8 cellular contexts compared by ENCODE assay signal in the genomic region with DNA sequence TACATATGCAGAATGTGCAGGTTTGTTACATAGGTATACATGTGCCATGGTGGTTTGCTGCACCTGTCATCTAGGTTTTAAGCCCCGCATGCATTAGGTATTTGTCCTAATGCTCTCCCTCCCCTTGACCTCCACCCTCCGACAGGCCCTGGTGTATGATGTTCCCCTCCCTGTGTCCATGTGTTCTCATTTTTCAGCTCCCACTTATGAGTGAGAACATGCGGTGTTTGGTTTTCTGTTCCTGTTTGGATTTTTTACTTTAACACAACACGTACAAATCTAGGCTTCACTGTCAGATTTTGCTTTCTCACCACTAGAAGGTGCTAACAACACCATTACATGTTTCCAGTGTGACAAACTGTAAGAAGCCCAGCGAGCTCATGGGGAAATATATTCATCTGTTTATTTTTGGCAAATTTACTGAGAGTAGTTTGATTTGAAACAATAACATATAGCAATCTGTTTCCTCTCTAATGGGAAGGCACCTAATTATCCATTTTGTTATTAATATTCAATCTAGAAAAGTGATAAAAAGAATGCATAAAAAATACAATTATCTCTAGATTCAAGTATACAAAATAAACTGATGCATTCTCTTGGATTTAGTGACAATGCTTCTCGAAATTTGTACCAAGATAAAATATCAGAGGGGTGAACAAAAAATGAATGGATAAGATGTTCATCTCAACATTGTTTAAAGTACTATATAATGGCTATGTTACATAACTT. TPM values are rescaled to one million over a fixed set of nuclear protein-coding genes. Genes with fewer than 3 reads are reported as not detected.
DNase-seq lines count a peak whose midpoint lies in the region; ATAC-seq and TF ChIP-seq lines count a peak whose summit lies in the region.

No MANE protein-coding gene starts in this region.

- no peak overlapping the region for H3K4me3 ChIP-seq in mucosa of descending colon

- no peaks in the 10 kb centered on the region for H3K4me1 ChIP-seq in mucosa of descending colon (ENCODE audit: low read depth)

- ATAC-seq in GM19397 (IDR thresholded peaks at IDR 0.05; ENCODE audit: unreplicated experiment) (peak; percentile 90), HG03280 (IDR thresholded peaks at IDR 0.05; ENCODE audit: unreplicated experiment) (peak; percentile 94), mucosa of descending colon (peak; percentile 93)

- H3K9me3 ChIP-seq in mucosa of descending colon = no peaks in the 10 kb centered on the region

- intact Hi-C loops in mucosa of descending colon (cut with DNase I, micrococcal nuclease) = no loop called here

- no peaks in the 10 kb centered on the region for H3K36me3 ChIP-seq in mucosa of descending colon (ENCODE audit: low read depth)

- in situ Hi-C loops in G401 (cut with HindIII; ENCODE audit: low sequenced_read_pairs) = no loop called here

- TF ChIP-seq CTCF in mucosa of descending colon (IDR thresholded peaks at IDR 0.05) = peak; percentile 53

- DNase-seq in G401 (ENCODE audit: low spot score) (peak; percentile 29), RKO (ENCODE audit: low spot score) (peak; percentile 77), dedifferentiated amniotic fluid mesenchymal stem cell (ENCODE audit: extremely low spot score) (peak; percentile 52), mucosa of descending colon (no peak), NCI-H510A treated with DMSO at 0.1 percent for 48 hours (lab: John Stamatoyannopoulos, UW) (no peak), D341Med (ENCODE audit: low spot score) (no peak)

RNA-seq across cellular contexts. Expression of a gene that starts 23.2 kb away (rescaled TPM):
- 0.07 TPM in 1 of 2 replicates, not detected in the other for total RNA-seq in G401 (2014; rRNA removed; shearing (Covaris generic))
- 100 to 1,000 TPM in 1 of 3 donors, 10 to 100 TPM in 2; 26.1 to 116 (median 45.4) TPM for total RNA-seq in mucosa of descending colon

RNA-seq across cellular contexts. Expression of a gene that starts 53.0 kb away (rescaled TPM):
- total RNA-seq in G401 (2014; rRNA removed; shearing (Covaris generic)) = 97.0 and 105 TPM in 2 replicates
- total RNA-seq in mucosa of descending colon = 10 to 100 TPM; 42.8 to 55.0 (median 45.2) TPM

Comparison
In these comparisons a context has a peak if more than half of its experiments do, and no peak if none do; other contexts are left out.
1. DNase-seq: peak in G401 (single experiment), RKO (single experiment) and dedifferentiated amniotic fluid mesenchymal stem cell (single experiment); none in mucosa of descending colon (0 of 3), NCI-H510A treated with DMSO at 0.1 percent for 48 hours (single experiment) and D341Med (single experiment).
2. RNA of a gene that starts 23.2 kb away (total RNA-seq): 26.1 to 116 TPM in mucosa of descending colon; 0.07 TPM in G401; every median in the first group is over 10 times any median in the second.
3. Peak in every context shown above with its lines, with median percentiles within 50 percentile points of each other: ATAC-seq.